In the genomic region with DNA sequence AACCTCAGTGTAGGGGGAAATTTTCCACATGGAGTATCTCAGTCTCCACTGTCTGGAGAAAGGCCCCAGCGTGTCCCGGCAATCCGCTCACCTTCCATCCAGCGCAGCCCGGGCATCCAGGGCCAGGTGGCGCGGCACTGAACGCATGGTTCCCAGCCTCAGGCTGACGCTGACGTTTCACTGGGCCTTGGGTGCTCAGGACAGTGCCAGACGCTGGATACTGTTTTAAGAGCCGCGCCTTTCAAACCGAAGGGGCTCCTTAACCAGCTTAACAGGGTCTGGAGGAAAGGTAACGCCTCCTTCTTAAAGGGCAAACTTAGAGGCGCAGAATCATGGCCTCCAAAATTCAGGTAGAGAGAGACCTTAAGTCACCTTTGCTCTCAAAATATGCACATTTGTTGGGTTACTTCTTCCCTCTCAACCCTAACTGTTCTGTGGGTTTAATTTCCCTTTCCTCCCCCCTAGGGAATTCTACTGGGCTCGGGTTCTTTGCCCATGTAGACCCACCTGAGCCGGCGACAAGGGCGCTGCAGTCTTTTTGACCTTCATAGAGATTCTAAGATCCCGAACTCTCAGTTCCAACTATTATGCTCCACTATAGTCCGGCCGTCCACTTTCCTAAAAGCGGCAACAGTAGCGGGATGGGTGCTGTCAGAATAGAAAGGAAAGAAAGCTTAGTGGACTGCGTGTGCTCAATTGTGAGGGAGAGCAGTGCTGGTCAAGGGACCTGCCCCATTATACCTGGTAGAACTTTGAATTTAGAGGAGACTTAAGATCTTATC, we compare ENCODE assay signal across 18 cellular contexts. TPM values are rescaled to one million over a fixed set of nuclear protein-coding genes. Genes with fewer than 3 reads are reported as not detected.
A peak's percentile ranks its signal among the peaks of the same experiment; 100 is the strongest.
DNase-seq lines count a peak whose midpoint lies in the region; ATAC-seq, FAIRE-seq and TF ChIP-seq lines count a peak whose summit lies in the region.
"Had no signal": no experiment of that assay in that cellular context is flagged by ENCODE, and none has a peak within 500 bp of the region (broad histone marks: within the 10 kb centered on the region; RNA-seq: fewer than 3 reads in every experiment).

No MANE protein-coding gene starts in this region.

- no peak overlapping the region for H3K9ac ChIP-seq in astrocyte (ENCODE audit: low read length)
- H3K9ac ChIP-seq in neural cell (ENCODE audit: low read length), result no peak overlapping the region
- H3K9ac ChIP-seq: KMS-11 had no signal

- H3K27ac ChIP-seq in astrocyte (ENCODE audit: low read depth, low read length), result no peak overlapping the region
- no peak overlapping the region for H3K27ac ChIP-seq in neural cell (ENCODE audit: low read length)
- H3K27ac ChIP-seq in SJCRH30, result no peak overlapping the region
- H3K27ac ChIP-seq: KMS-11, pancreas, skin epidermis had no signal

- H3K27me3 ChIP-seq in astrocyte (ENCODE audit: insufficient read depth, low read length), result peaks cover 100% of the 10 kb centered on the region
- peaks cover 100% of the 10 kb centered on the region for H3K27me3 ChIP-seq in neural cell (ENCODE audit: insufficient read depth, low read depth, low read length)
- H3K27me3 ChIP-seq in SJCRH30, result no peaks in the 10 kb centered on the region

- no peak for FAIRE-seq in astrocyte (lab: Jason Lieb, UNC)
- FAIRE-seq: pancreas had no signal

- H3K36me3 ChIP-seq in astrocyte (ENCODE audit: insufficient read depth, low read length) (no peaks in the 10 kb centered on the region), neural cell (ENCODE audit: insufficient read depth, low read length) (no peaks in the 10 kb centered on the region), SJCRH30 (no peaks in the 10 kb centered on the region)
- H3K36me3 ChIP-seq: HAP-1, pancreas had no signal

- no peaks in the 10 kb centered on the region for H3K9me3 Mint-ChIP-seq in activated CD4-positive, alpha-beta memory T cell treated with anti-CD3 and anti-CD28 coated beads for 36 hours
- no peaks in the 10 kb centered on the region for H3K9me3 Mint-ChIP-seq in activated CD4-positive, alpha-beta memory T cell treated with anti-CD3 and anti-CD28 coated beads, Interleukin-2, amount 10 ng/mL, durations not matched to agents 7 days and 5 days
- H3K9me3 Mint-ChIP-seq in astrocyte (ENCODE audit: unreplicated experiment), result peaks cover 25% of the 10 kb centered on the region
- H3K9me3 Mint-ChIP-seq: dendritic cell treated with granulocyte-macrophage colony-stimulating factor and Interleukin-4, amounts not matched to agents 40 ng/mL and 50 ng/mL, for 4 days had no signal

- H3K4me3 Mint-ChIP-seq in activated CD4-positive, alpha-beta memory T cell treated with anti-CD3 and anti-CD28 coated beads for 36 hours, result peak overlapping the region; percentile 71
- no peak overlapping the region for H3K4me3 Mint-ChIP-seq in activated CD4-positive, alpha-beta memory T cell treated with anti-CD3 and anti-CD28 coated beads, Interleukin-2, amount 10 ng/mL, durations not matched to agents 7 days and 5 days
- no peak overlapping the region for H3K4me3 Mint-ChIP-seq in astrocyte (ENCODE audit: unreplicated experiment)

- no peak for TF ChIP-seq EP300 in neural cell (conservative IDR thresholded peaks at IDR 0.05; ENCODE audit: poor library complexity, severe bottlenecking)

- intact Hi-C loops in activated CD4-positive, alpha-beta memory T cell treated with anti-CD3 and anti-CD28 coated beads for 36 hours (cut with micrococcal nuclease), result no loop called here

- CTCF ChIA-PET in activated CD4-positive, alpha-beta memory T cell treated with anti-CD3 and anti-CD28 coated beads for 36 hours (lab: Charles Lee), result interaction anchor here (1.3 to 4.0 kb wide), 3 partner anchors 11 to 392 kb away, joined by 4 to 22 read pairs (median 6); no protein-coding TSS in a partner anchor
- CTCF ChIA-PET in activated CD4-positive, alpha-beta memory T cell treated with anti-CD3 and anti-CD28 coated beads, Interleukin-2, amount 10 ng/mL, durations not matched to agents 7 days and 5 days (lab: Charles Lee), result interaction anchor here (1.1 to 5.1 kb wide), 4 partner anchors 10 to 393 kb away, joined by 3 to 35 read pairs (median 5); partner anchors contain the start of gene C1orf53

- ATAC-seq in GM18517 (IDR thresholded peaks at IDR 0.05; ENCODE audit: unreplicated experiment), result no peak
- ATAC-seq: pancreas had no signal

- POLR2A ChIA-PET in activated CD4-positive, alpha-beta memory T cell treated with anti-CD3 and anti-CD28 coated beads for 36 hours (lab: Charles Lee), result no interaction called here
- POLR2A ChIA-PET in activated CD4-positive, alpha-beta memory T cell treated with anti-CD3 and anti-CD28 coated beads, Interleukin-2, amount 10 ng/mL, durations not matched to agents 7 days and 5 days (lab: Charles Lee), result interaction anchor here (0.8 to 1.3 kb wide), 3 partner anchors 11 to 737 kb away, joined by 3 to 5 read pairs (median 3); partner anchors contain the start of gene C1orf53

- H3K36me3 Mint-ChIP-seq in activated CD4-positive, alpha-beta memory T cell treated with anti-CD3 and anti-CD28 coated beads for 36 hours, result no peaks in the 10 kb centered on the region
- peaks cover 4% of the 10 kb centered on the region for H3K36me3 Mint-ChIP-seq in activated CD4-positive, alpha-beta memory T cell treated with anti-CD3 and anti-CD28 coated beads, Interleukin-2, amount 10 ng/mL, durations not matched to agents 7 days and 5 days (ENCODE audit: low read depth)
- peaks cover 7% of the 10 kb centered on the region for H3K36me3 Mint-ChIP-seq in astrocyte (ENCODE audit: low read depth, unreplicated experiment)

- H3K9me2 ChIP-seq in neural cell (ENCODE audit: insufficient read depth, low read length), result no peaks in the 10 kb centered on the region

- TF ChIP-seq CTCF in GM13976 (IDR thresholded peaks at IDR 0.05; ENCODE audit: borderline replicate concordance, control extremely low read depth, extremely low read depth, insufficient read depth, missing control alignments) (no peak), astrocyte (IDR thresholded peaks at IDR 0.05; ENCODE audit: insufficient read depth, low read depth, low read length) (no peak), neural cell (IDR thresholded peaks at IDR 0.05; ENCODE audit: poor library complexity, severe bottlenecking) (no peak)

- H3K4me2 ChIP-seq in astrocyte (ENCODE audit: low read length) (peak overlapping the region; percentile 71), neural cell (ENCODE audit: low read length) (no peak overlapping the region)
- H3K4me2 ChIP-seq: KMS-11 had no signal

- peaks cover 78% of the 10 kb centered on the region for H3K4me1 Mint-ChIP-seq in activated CD4-positive, alpha-beta memory T cell treated with anti-CD3 and anti-CD28 coated beads for 36 hours (ENCODE audit: low read depth)
- H3K4me1 Mint-ChIP-seq in activated CD4-positive, alpha-beta memory T cell treated with anti-CD3 and anti-CD28 coated beads, Interleukin-2, amount 10 ng/mL, durations not matched to agents 7 days and 5 days, result peaks cover 82% of the 10 kb centered on the region
- peaks cover 21% of the 10 kb centered on the region for H3K4me1 Mint-ChIP-seq in astrocyte (ENCODE audit: low read depth, unreplicated experiment)

- H4K20me1 ChIP-seq in astrocyte (ENCODE audit: insufficient read depth, low read length), result peaks cover 6% of the 10 kb centered on the region
- no peaks in the 10 kb centered on the region for H4K20me1 ChIP-seq in neural cell (ENCODE audit: insufficient read depth)

- in situ Hi-C loops in GM13976 (cut with MboI; ENCODE audit: low sequenced_read_pairs, unreplicated experiment), result no loop called here

- no peak overlapping the region for H3K4me3 ChIP-seq in astrocyte (ENCODE audit: insufficient read depth, low read depth, low read length)
- H3K4me3 ChIP-seq in neural cell (ENCODE audit: low read length), result peak overlapping the region; percentile 17
- H3K4me3 ChIP-seq in SJCRH30, result no peak overlapping the region
- H3K4me3 ChIP-seq: HAP-1 had no signal

- TF ChIP-seq RAD21 in neural cell (conservative IDR thresholded peaks at IDR 0.05), result no peak

- H3K79me2 ChIP-seq in astrocyte (ENCODE audit: insufficient read depth, low read length) (no peaks in the 10 kb centered on the region), neural cell (replicated peaks; ENCODE audit: insufficient read depth, low read length) (no peaks in the 10 kb centered on the region)

- no peak overlapping the region for H2AFZ ChIP-seq in astrocyte (ENCODE audit: low read depth, low read length)
- no peak overlapping the region for H2AFZ ChIP-seq in neural cell (ENCODE audit: low read depth, low read length)

- H3K4me1 ChIP-seq in astrocyte (ENCODE audit: insufficient read depth, low read length) (peaks cover 9% of the 10 kb centered on the region), SJCRH30 (no peaks in the 10 kb centered on the region)

- peaks cover 95% of the 10 kb centered on the region for H3K27me3 Mint-ChIP-seq in activated CD4-positive, alpha-beta memory T cell treated with anti-CD3 and anti-CD28 coated beads for 36 hours
- H3K27me3 Mint-ChIP-seq in activated CD4-positive, alpha-beta memory T cell treated with anti-CD3 and anti-CD28 coated beads, Interleukin-2, amount 10 ng/mL, durations not matched to agents 7 days and 5 days, result peaks cover 97% of the 10 kb centered on the region
- peaks cover 90% of the 10 kb centered on the region for H3K27me3 Mint-ChIP-seq in astrocyte (ENCODE audit: low read depth, unreplicated experiment)

- DNase-seq in activated CD4-positive, alpha-beta memory T cell treated with anti-CD3 and anti-CD28 coated beads for 36 hours, result no peak
- DNase-seq in activated CD4-positive, alpha-beta memory T cell treated with anti-CD3 and anti-CD28 coated beads, Interleukin-2, amount 10 ng/mL, durations not matched to agents 7 days and 5 days, result no peak
- DNase-seq in GM13976 (ENCODE audit: low spot score) (peak; percentile 25), astrocyte (ENCODE audit: low read depth) (no peak), SJCRH30 (no peak)
- DNase-seq in activated effector memory CD4-positive, alpha-beta T cell treated with Interleukin-2 at 50 U/mL for 16 hours, result no peak
- DNase-seq: NCI-H1417, pancreas, SHP77 treated with DMSO at 0.1 percent for 48 hours had no signal

- H3K27ac Mint-ChIP-seq in activated CD4-positive, alpha-beta memory T cell treated with anti-CD3 and anti-CD28 coated beads for 36 hours, result no peak overlapping the region
- H3K27ac Mint-ChIP-seq in activated CD4-positive, alpha-beta memory T cell treated with anti-CD3 and anti-CD28 coated beads, Interleukin-2, amount 10 ng/mL, durations not matched to agents 7 days and 5 days, result no peak overlapping the region
- peak overlapping the region; percentile 34 for H3K27ac Mint-ChIP-seq in astrocyte (ENCODE audit: unreplicated experiment)
- H3K27ac Mint-ChIP-seq: dendritic cell treated with granulocyte-macrophage colony-stimulating factor and Interleukin-4, amounts not matched to agents 40 ng/mL and 50 ng/mL, for 4 days had no signal

- H3F3A ChIP-seq in neural cell (ENCODE audit: insufficient read depth, low read length, poor library complexity, severe bottlenecking), result no peaks in the 10 kb centered on the region

- H3K9me3 ChIP-seq in astrocyte (ENCODE audit: insufficient read depth, low read depth, low read length) (no peaks in the 10 kb centered on the region), neural cell (ENCODE audit: low read length) (no peaks in the 10 kb centered on the region), SJCRH30 (replicated peaks) (no peaks in the 10 kb centered on the region)
- H3K9me3 ChIP-seq: HAP-1, pancreas had no signal

RNA-seq across cellular contexts. Expression of gene LHX9, which starts 3.5 kb away (rescaled TPM):
- total RNA-seq in activated CD4-positive, alpha-beta memory T cell treated with anti-CD3 and anti-CD28 coated beads for 36 hours, result not detected
- not detected for total RNA-seq in activated CD4-positive, alpha-beta memory T cell treated with anti-CD3 and anti-CD28 coated beads, Interleukin-2, amount 10 ng/mL, durations not matched to agents 7 days and 5 days
- not detected in 2 replicates for total RNA-seq in astrocyte
- polyA plus RNA-seq in neural cell, result 0.37 and 1.3 TPM in 2 replicates
- polyA minus RNA-seq in neural cell, result 0.69 and 2.2 TPM in 2 replicates
- 0.33 and 0.93 TPM in 2 replicates for total RNA-seq in SJCRH30 (2014; rRNA removed; shearing (Covaris generic))
- total RNA-seq: fibroblast of lung, lung microvascular endothelial cell had no signal
- polyA plus RNA-seq: AG04450, fibroblast of lung had no signal

RNA-seq across cellular contexts. Expression of gene C1orf53, which starts 11.3 kb away (rescaled TPM):
- total RNA-seq in activated CD4-positive, alpha-beta memory T cell treated with anti-CD3 and anti-CD28 coated beads for 36 hours, result under 1 TPM; 0.40 to 0.58 TPM
- under 1 TPM in 1 of 2 experiments, not detected in 1; 0.55 TPM for total RNA-seq in activated CD4-positive, alpha-beta memory T cell treated with anti-CD3 and anti-CD28 coated beads, Interleukin-2, amount 10 ng/mL, durations not matched to agents 7 days and 5 days
- total RNA-seq in astrocyte, result 6.8 and 7.9 TPM in 2 replicates
- polyA plus RNA-seq in neural cell, result 1.1 and 2.6 TPM in 2 replicates
- not detected in 2 replicates for polyA minus RNA-seq in neural cell
- total RNA-seq in SJCRH30 (2014; rRNA removed; shearing (Covaris generic)), result 2.5 and 2.6 TPM in 2 replicates
